In genomic region chr1:83860506-83861221, GRCh38 we compare ENCODE assay signal across 1 cellular context.
TF ChIP-seq lines count a peak whose summit lies in the region.

No MANE protein-coding gene starts in this region.

TF ChIP-seq in K562, 482 proteins besides CTCF, POLR2A, EP300 and RAD21 (continued from another document and continues in another):
- TF ChIP-seq, protein P1, sequence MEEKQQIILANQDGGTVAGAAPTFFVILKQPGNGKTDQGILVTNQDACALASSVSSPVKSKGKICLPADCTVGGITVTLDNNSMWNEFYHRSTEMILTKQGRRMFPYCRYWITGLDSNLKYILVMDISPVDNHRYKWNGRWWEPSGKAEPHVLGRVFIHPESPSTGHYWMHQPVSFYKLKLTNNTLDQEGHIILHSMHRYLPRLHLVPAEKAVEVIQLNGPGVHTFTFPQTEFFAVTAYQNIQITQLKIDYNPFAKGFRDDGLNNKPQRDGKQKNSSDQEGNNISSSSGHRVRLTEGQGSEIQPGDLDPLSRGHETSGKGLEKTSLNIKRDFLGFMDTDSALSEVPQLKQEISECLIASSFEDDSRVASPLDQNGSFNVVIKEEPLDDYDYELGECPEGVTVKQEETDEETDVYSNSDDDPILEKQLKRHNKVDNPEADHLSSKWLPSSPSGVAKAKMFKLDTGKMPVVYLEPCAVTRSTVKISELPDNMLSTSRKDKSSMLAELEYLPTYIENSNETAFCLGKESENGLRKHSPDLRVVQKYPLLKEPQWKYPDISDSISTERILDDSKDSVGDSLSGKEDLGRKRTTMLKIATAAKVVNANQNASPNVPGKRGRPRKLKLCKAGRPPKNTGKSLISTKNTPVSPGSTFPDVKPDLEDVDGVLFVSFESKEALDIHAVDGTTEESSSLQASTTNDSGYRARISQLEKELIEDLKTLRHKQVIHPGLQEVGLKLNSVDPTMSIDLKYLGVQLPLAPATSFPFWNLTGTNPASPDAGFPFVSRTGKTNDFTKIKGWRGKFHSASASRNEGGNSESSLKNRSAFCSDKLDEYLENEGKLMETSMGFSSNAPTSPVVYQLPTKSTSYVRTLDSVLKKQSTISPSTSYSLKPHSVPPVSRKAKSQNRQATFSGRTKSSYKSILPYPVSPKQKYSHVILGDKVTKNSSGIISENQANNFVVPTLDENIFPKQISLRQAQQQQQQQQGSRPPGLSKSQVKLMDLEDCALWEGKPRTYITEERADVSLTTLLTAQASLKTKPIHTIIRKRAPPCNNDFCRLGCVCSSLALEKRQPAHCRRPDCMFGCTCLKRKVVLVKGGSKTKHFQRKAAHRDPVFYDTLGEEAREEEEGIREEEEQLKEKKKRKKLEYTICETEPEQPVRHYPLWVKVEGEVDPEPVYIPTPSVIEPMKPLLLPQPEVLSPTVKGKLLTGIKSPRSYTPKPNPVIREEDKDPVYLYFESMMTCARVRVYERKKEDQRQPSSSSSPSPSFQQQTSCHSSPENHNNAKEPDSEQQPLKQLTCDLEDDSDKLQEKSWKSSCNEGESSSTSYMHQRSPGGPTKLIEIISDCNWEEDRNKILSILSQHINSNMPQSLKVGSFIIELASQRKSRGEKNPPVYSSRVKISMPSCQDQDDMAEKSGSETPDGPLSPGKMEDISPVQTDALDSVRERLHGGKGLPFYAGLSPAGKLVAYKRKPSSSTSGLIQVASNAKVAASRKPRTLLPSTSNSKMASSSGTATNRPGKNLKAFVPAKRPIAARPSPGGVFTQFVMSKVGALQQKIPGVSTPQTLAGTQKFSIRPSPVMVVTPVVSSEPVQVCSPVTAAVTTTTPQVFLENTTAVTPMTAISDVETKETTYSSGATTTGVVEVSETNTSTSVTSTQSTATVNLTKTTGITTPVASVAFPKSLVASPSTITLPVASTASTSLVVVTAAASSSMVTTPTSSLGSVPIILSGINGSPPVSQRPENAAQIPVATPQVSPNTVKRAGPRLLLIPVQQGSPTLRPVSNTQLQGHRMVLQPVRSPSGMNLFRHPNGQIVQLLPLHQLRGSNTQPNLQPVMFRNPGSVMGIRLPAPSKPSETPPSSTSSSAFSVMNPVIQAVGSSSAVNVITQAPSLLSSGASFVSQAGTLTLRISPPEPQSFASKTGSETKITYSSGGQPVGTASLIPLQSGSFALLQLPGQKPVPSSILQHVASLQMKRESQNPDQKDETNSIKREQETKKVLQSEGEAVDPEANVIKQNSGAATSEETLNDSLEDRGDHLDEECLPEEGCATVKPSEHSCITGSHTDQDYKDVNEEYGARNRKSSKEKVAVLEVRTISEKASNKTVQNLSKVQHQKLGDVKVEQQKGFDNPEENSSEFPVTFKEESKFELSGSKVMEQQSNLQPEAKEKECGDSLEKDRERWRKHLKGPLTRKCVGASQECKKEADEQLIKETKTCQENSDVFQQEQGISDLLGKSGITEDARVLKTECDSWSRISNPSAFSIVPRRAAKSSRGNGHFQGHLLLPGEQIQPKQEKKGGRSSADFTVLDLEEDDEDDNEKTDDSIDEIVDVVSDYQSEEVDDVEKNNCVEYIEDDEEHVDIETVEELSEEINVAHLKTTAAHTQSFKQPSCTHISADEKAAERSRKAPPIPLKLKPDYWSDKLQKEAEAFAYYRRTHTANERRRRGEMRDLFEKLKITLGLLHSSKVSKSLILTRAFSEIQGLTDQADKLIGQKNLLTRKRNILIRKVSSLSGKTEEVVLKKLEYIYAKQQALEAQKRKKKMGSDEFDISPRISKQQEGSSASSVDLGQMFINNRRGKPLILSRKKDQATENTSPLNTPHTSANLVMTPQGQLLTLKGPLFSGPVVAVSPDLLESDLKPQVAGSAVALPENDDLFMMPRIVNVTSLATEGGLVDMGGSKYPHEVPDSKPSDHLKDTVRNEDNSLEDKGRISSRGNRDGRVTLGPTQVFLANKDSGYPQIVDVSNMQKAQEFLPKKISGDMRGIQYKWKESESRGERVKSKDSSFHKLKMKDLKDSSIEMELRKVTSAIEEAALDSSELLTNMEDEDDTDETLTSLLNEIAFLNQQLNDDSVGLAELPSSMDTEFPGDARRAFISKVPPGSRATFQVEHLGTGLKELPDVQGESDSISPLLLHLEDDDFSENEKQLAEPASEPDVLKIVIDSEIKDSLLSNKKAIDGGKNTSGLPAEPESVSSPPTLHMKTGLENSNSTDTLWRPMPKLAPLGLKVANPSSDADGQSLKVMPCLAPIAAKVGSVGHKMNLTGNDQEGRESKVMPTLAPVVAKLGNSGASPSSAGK (IDR thresholded peaks at IDR 0.05), result peak; percentile 69
- TF ChIP-seq RFX1 (IDR thresholded peaks at IDR 0.05) (peak; percentile 15; the same call in 1 of the 2 replicates), ZNF23 (CRISPR knock-in tag; IDR thresholded peaks at IDR 0.05) (no peak), BACH1 (tag; IDR thresholded peaks at IDR 0.05) (no peak), ZNF12 (CRISPR knock-in tag; IDR thresholded peaks at IDR 0.05) (no peak), KLF16 (IDR thresholded peaks at IDR 0.05) (no peak), PCBP1 (IDR thresholded peaks at IDR 0.05; ENCODE audit: low read depth, low read length, poor library complexity, severe bottlenecking) (no peak), PBX2 (CRISPR knock-in tag; IDR thresholded peaks at IDR 0.05; ENCODE audit: low read depth) (peak; percentile 29; the same call in 1 of the 2 replicates), PBX2 (tag; conservative IDR thresholded peaks at IDR 0.05; ENCODE audit: low read depth) (peak; percentile 70), PTRF (tag; IDR thresholded peaks at IDR 0.05) (no peak), FOXM1 (IDR thresholded peaks at IDR 0.05; ENCODE audit: low read depth) (no peak), FOXM1 (CRISPR knock-in tag; IDR thresholded peaks at IDR 0.05; ENCODE audit: low read depth) (no peak), RB1 (IDR thresholded peaks at IDR 0.05; ENCODE audit: low read depth) (0 out of 2 replicates have a peak, but pooled peaks have one; percentile 12), ESRRB (CRISPR knock-in tag; IDR thresholded peaks at IDR 0.05; ENCODE audit: borderline replicate concordance) (no peak), CTCFL (IDR thresholded peaks at IDR 0.05; ENCODE audit: borderline replicate concordance, insufficient read depth, low read depth, low read length, poor library complexity, severe bottlenecking) (peak; percentile 71), NCOA1 (IDR thresholded peaks at IDR 0.05; ENCODE audit: low read depth) (no peak), MAX (CRISPR knock-in tag; IDR thresholded peaks at IDR 0.05) (no peak), GABPB1 (CRISPR knock-in tag; IDR thresholded peaks at IDR 0.05) (no peak), KHSRP (IDR thresholded peaks at IDR 0.05) (no peak), ETS1 (conservative IDR thresholded peaks at IDR 0.05; ENCODE audit: control insufficient read depth, low read depth, low read length) (no peak), JUND (IDR thresholded peaks at IDR 0.05; ENCODE audit: borderline replicate concordance, low read depth, low read length) (no peak), JUND (tag; IDR thresholded peaks at IDR 0.05; ENCODE audit: borderline replicate concordance, low read depth, low read length) (no peak), ZNF785 (CRISPR knock-in tag; IDR thresholded peaks at IDR 0.05) (no peak), ZBTB8A (IDR thresholded peaks at IDR 0.05; ENCODE audit: partially characterized antibody) (no peak), BCL6 (CRISPR knock-in tag; IDR thresholded peaks at IDR 0.05) (no peak), MCM5 (IDR thresholded peaks at IDR 0.05; ENCODE audit: low read depth) (no peak), MNT (conservative IDR thresholded peaks at IDR 0.05) (no peak), POLR2H (tag; IDR thresholded peaks at IDR 0.05; ENCODE audit: low read depth) (no peak), L3MBTL2 (IDR thresholded peaks at IDR 0.05) (peak; percentile 81), ZNF121 (CRISPR knock-in tag; conservative IDR thresholded peaks at IDR 0.05) (no peak), MEIS2 (IDR thresholded peaks at IDR 0.05; ENCODE audit: partially characterized antibody) (peak; percentile 33), MAZ (CRISPR knock-in tag; conservative IDR thresholded peaks at IDR 0.05 in 1 of 2, IDR thresholded peaks at IDR 0.05 in 1 of 2) (no peak), ZBTB7A (IDR thresholded peaks at IDR 0.05; ENCODE audit: borderline replicate concordance, control insufficient read depth, low read depth, low read length) (peak; percentile 40; the same call in 1 of the 2 replicates), ZNF76 (CRISPR knock-in tag; IDR thresholded peaks at IDR 0.05; ENCODE audit: borderline replicate concordance) (no peak), NFXL1 (CRISPR knock-in tag; IDR thresholded peaks at IDR 0.05) (no peak), SPI1 (IDR thresholded peaks at IDR 0.05; ENCODE audit: borderline replicate concordance, low read depth, low read length) (no peak), MTA2 (IDR thresholded peaks at IDR 0.05; ENCODE audit: low read depth) (no peak), POLR2AphosphoS5 (IDR thresholded peaks at IDR 0.05; ENCODE audit: control insufficient read depth, insufficient read depth, low read depth, low read length) (no peak), DMBX1 (CRISPR knock-in tag; IDR thresholded peaks at IDR 0.05; ENCODE audit: borderline replicate concordance) (no peak), HEY1 (CRISPR knock-in tag; IDR thresholded peaks at IDR 0.05; ENCODE audit: borderline replicate concordance) (no peak), BRCA1 (IDR thresholded peaks at IDR 0.05) (no peak), BRCA1 (CRISPR knock-in tag; IDR thresholded peaks at IDR 0.05) (no peak), PHTF2 (CRISPR knock-in tag; IDR thresholded peaks at IDR 0.05) (no peak)
- TF ChIP-seq, protein P2, sequence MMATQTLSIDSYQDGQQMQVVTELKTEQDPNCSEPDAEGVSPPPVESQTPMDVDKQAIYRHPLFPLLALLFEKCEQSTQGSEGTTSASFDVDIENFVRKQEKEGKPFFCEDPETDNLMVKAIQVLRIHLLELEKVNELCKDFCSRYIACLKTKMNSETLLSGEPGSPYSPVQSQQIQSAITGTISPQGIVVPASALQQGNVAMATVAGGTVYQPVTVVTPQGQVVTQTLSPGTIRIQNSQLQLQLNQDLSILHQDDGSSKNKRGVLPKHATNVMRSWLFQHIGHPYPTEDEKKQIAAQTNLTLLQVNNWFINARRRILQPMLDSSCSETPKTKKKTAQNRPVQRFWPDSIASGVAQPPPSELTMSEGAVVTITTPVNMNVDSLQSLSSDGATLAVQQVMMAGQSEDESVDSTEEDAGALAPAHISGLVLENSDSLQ (IDR thresholded peaks at IDR 0.05), result peak; percentile 82
- TF ChIP-seq, protein P3, sequence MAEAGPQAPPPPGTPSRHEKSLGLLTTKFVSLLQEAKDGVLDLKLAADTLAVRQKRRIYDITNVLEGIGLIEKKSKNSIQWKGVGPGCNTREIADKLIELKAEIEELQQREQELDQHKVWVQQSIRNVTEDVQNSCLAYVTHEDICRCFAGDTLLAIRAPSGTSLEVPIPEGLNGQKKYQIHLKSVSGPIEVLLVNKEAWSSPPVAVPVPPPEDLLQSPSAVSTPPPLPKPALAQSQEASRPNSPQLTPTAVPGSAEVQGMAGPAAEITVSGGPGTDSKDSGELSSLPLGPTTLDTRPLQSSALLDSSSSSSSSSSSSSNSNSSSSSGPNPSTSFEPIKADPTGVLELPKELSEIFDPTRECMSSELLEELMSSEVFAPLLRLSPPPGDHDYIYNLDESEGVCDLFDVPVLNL (CRISPR knock-in tag; IDR thresholded peaks at IDR 0.05; ENCODE audit: low read depth), result no peak
